In the genomic region with DNA sequence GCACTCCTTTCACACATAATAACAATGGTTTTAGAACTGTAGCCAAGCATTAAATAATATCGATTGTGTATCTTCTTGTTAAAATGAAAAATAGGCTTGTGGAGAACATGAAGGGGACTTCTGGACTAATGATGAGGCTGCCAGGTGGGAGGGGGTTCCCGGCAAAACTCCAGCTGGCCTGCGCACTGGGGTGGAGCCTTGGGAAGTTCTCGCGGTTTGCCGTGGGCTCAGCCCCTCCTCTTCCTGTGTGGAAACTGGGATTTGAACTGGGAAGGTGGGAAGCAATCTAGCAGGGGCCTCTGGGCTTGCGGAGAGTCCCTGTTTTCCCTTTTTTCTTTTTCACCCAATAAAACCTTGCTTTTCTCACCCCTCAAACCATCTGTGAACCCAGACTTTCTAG, we compare ENCODE assay signal across 1 cellular context.
TF ChIP-seq lines count a peak whose summit lies in the region.

No MANE protein-coding gene starts in this region.

TF ChIP-seq in H1, 55 proteins besides CTCF, POLR2A, EP300 and RAD21 (continued from another document):
- TF ChIP-seq EZH2 (IDR thresholded peaks at IDR 0.05; ENCODE audit: low read depth, low read length, severe bottlenecking) = no peak
TF ChIP-seq in H1: peak in this region for 0.
